In the genomic region with DNA sequence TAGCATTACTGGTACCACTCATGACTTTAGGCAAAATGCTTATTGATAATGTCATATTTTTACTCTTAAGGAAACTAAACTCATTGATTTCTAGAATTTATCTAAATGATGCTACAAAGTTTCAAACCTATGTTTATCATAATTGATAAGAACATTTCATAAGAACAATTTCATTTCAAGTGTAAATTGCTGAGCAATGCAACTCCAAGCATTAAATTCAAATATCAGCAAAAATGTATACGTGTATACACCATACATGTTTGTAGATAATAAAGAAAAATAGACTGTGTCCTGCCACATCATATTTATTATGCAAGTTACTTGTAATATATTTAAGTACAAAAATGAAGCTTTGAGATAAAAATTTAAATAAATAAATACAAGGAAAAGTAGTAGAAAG, we compare ENCODE assay signal across 8 cellular contexts.
"Had no signal": no experiment of that assay in that cellular context is flagged by ENCODE, and none has a peak within 500 bp of the region (broad histone marks: within the 10 kb centered on the region; RNA-seq: fewer than 3 reads in every experiment).

No MANE protein-coding gene starts in this region.

- DNase-seq: GDM1, GF-D8 had no signal

- ATAC-seq: GM12878 had no signal

- FAIRE-seq: G401.6, GM12878, GM12891, GM12892, GM18507, GM19239 had no signal

- H3K4me3 ChIP-seq: GM12878 had no signal
